10 cellular contexts compared by ENCODE assay signal in genomic region chr2:143140864-143141637, GRCh38. TPM values are rescaled to one million over a fixed set of nuclear protein-coding genes. Genes with fewer than 3 reads are reported as not detected.
DNase-seq lines count a peak whose midpoint lies in the region; ATAC-seq and TF ChIP-seq lines count a peak whose summit lies in the region.
"Had no signal": no experiment of that assay in that cellular context is flagged by ENCODE, and none has a peak within 500 bp of the region (broad histone marks: within the 10 kb centered on the region; RNA-seq: fewer than 3 reads in every experiment).

No MANE protein-coding gene starts in this region.

- peak; percentile 77 for ATAC-seq in GM19043 (IDR thresholded peaks at IDR 0.05; ENCODE audit: low read depth, unreplicated experiment)
- ATAC-seq in HG03064 (IDR thresholded peaks at IDR 0.05; ENCODE audit: low read depth, unreplicated experiment), result peak; percentile 83
- no peak for ATAC-seq in right cardiac atrium

- H3K27ac ChIP-seq in BLaER1 treated with 17β-estradiol and CSF1 and Interleukin-3, amounts not matched to agents 10 nM and 100 nM, result peak overlapping the region in 9 of 11 experiments; percentile 8 to 67 (median 38); a peak in 16 of 22 replicates
- H3K27ac ChIP-seq in right cardiac atrium (ENCODE audit: low read length), result no peak overlapping the region

- peak; percentile 48 for DNase-seq in SKM-1 (lab: John Stamatoyannopoulos, UW; ENCODE audit: unreplicated experiment)
- no peak for DNase-seq in head of caudate nucleus
- DNase-seq in NCI-H748 (lab: John Stamatoyannopoulos, UW; ENCODE audit: unreplicated experiment), result no peak
- DNase-seq in right cardiac atrium, result no peak
- no peak for DNase-seq in Caco-2

- peaks cover 0 to 18% (median 12%) of the 10 kb centered on the region in 11 experiments; a peak in 8 of 22 replicates for H4K20me1 ChIP-seq in BLaER1 treated with 17β-estradiol and CSF1 and Interleukin-3, amounts not matched to agents 10 nM and 100 nM

- 0 out of 20 replicates have a peak overlapping the region, but pooled peaks of 1 of the 10 experiments have one; percentile 8 for H3K4me3 ChIP-seq in BLaER1 treated with 17β-estradiol and CSF1 and Interleukin-3, amounts not matched to agents 10 nM and 100 nM
- no peak overlapping the region for H3K4me3 ChIP-seq in right cardiac atrium (ENCODE audit: low read length)
- no peak overlapping the region for H3K4me3 ChIP-seq in Caco-2 (ENCODE audit: low read depth, low read length)

- peaks cover 27 to 76% (median 44%) of the 10 kb centered on the region in 10 experiments for H3K4me1 ChIP-seq in BLaER1 treated with 17β-estradiol and CSF1 and Interleukin-3, amounts not matched to agents 10 nM and 100 nM
- H3K4me1 ChIP-seq in right cardiac atrium (ENCODE audit: control insufficient read depth, insufficient read depth, low read length) (no peaks in the 10 kb centered on the region), Caco-2 (no peaks in the 10 kb centered on the region)

- H3K27me3 Mint-ChIP-seq in Caco-2 (ENCODE audit: insufficient read depth, unreplicated experiment), result peaks cover 27% of the 10 kb centered on the region

- H3K9me3 ChIP-seq in BLaER1 treated with 17β-estradiol and CSF1 and Interleukin-3, amounts not matched to agents 10 nM and 100 nM (replicated peaks in 1 of 11), result peaks cover 0 to 28% (median 4%) of the 10 kb centered on the region in 11 experiments; a peak in 6 of 22 replicates
- no peaks in the 10 kb centered on the region for H3K9me3 ChIP-seq in right cardiac atrium (ENCODE audit: control insufficient read depth, low read length)
- no peaks in the 10 kb centered on the region for H3K9me3 ChIP-seq in Caco-2

- H3K4me2 ChIP-seq in BLaER1 treated with 17β-estradiol and CSF1 and Interleukin-3, amounts not matched to agents 10 nM and 100 nM, result peak overlapping the region; percentile 25 to 97 (median 63); a peak in 20 of 22 replicates

- H3K4me1 Mint-ChIP-seq in Caco-2 (ENCODE audit: low read depth, unreplicated experiment), result peaks cover 5% of the 10 kb centered on the region

- 69% methylated on average over 1 of the region's 1 CpG for WGBS in right cardiac atrium

- intact Hi-C loops in head of caudate nucleus (cut with DNase I), result no loop called here
- intact Hi-C loops in right cardiac atrium (cut with DNase I), result no loop called here
- intact Hi-C loops in Caco-2 (cut with micrococcal nuclease; ENCODE audit: unreplicated experiment), result no loop called here

- no peaks in the 10 kb centered on the region for H3K9me3 Mint-ChIP-seq in Caco-2 (ENCODE audit: unreplicated experiment)

- POLR2A ChIA-PET in Caco-2 (lab: Charles Lee), result no interaction called here

- CTCF ChIA-PET in Caco-2 (lab: Charles Lee), result no interaction called here

- peaks cover 0 to 43% (median 6%) of the 10 kb centered on the region in 11 experiments; a peak in 12 of 22 replicates for H3K36me3 ChIP-seq in BLaER1 treated with 17β-estradiol and CSF1 and Interleukin-3, amounts not matched to agents 10 nM and 100 nM
- no peaks in the 10 kb centered on the region for H3K36me3 ChIP-seq in Caco-2 (ENCODE audit: control insufficient read depth, insufficient read depth, low read length)

- H3K9ac ChIP-seq in BLaER1 treated with 17β-estradiol and CSF1 and Interleukin-3, amounts not matched to agents 10 nM and 100 nM, result peak overlapping the region in 2 of 11 experiments; percentile 20 to 43; a peak in 1 of 22 replicates

- no peak for TF ChIP-seq CTCF in Caco-2 (IDR thresholded peaks at IDR 0.05; ENCODE audit: insufficient read depth in 1 of 2, low read depth in 1 of 2, low read length in 1 of 2, severe bottlenecking in 1 of 2, unreplicated experiment in 1 of 2)

- H3K36me3 Mint-ChIP-seq in Caco-2 (ENCODE audit: insufficient read depth, unreplicated experiment), result no peaks in the 10 kb centered on the region

- H3K4me3 Mint-ChIP-seq in Caco-2 (ENCODE audit: unreplicated experiment), result no peak overlapping the region

- no peak overlapping the region for H3K27ac Mint-ChIP-seq in Caco-2 (ENCODE audit: unreplicated experiment)

- no peaks in the 10 kb centered on the region for H3K27me3 ChIP-seq in BLaER1 treated with 17β-estradiol and CSF1 and Interleukin-3, amounts not matched to agents 10 nM and 100 nM
- H3K27me3 ChIP-seq in right cardiac atrium (ENCODE audit: control insufficient read depth, insufficient read depth) (no peaks in the 10 kb centered on the region), Caco-2 (replicated peaks; ENCODE audit: control insufficient read depth, insufficient read depth, low read length) (no peaks in the 10 kb centered on the region)

- BruUV-seq in Caco-2 (replicated peaks; lab: Mats Ljungman, UMichigan), result no TSS peak

RNA-seq across cellular contexts. Expression of gene ARHGAP15, which starts 11.8 kb away (rescaled TPM):
- 1 to 10 TPM; 4.5 to 8.4 (median 6.3) TPM for total RNA-seq in right cardiac atrium
- polyA plus RNA-seq in right cardiac atrium, result 8.2 TPM
- total RNA-seq in Caco-2 (2022), result not detected in 2 replicates
- total RNA-seq: astrocyte had no signal
- polyA plus RNA-seq: keratinocyte had no signal

Comparison
In these comparisons a context has a peak if more than half of its experiments do, and no peak if none do; other contexts are left out.
1. ATAC-seq: peak in GM19043 (single experiment) and HG03064 (single experiment); none in right cardiac atrium (0 of 2).